In the genomic region with DNA sequence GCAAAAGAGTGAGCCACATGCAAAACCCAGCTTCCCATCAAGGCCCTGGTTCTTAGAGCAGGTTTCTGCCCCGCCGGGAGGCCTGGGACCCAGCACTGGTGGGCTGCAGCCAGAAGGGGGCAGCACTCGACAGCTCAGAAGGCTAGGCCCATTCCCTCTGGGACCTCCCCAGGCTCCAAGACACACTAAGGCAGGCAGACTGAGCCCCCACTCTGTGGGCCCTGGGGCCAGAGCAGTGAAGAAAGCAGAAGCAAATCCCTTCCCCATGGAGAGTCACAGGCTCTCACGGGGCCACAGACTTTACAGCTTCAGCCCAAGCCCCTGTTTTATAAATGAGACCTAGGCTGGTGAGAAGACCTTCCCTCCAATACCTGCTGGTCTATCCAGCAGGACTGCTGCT, we compare ENCODE assay signal across 8 cellular contexts.
A peak's percentile ranks its signal among the peaks of the same experiment; 100 is the strongest.
DNase-seq lines count a peak whose midpoint lies in the region; ATAC-seq and TF ChIP-seq lines count a peak whose summit lies in the region.

No MANE protein-coding gene starts in this region.

- no peaks in the 10 kb centered on the region for H4K20me1 ChIP-seq in PC-3 (ENCODE audit: low read length)

- H3K27ac ChIP-seq in PC-3 (ENCODE audit: low read length) (no peak overlapping the region), thyroid gland (peak overlapping the region; percentile 58 to 81 (median 80))

- H3K9me3 ChIP-seq in PC-3 (ENCODE audit: low read length) (no peaks in the 10 kb centered on the region), thyroid gland (no peaks in the 10 kb centered on the region)

- no peak for TF ChIP-seq POLR2A in thyroid gland (IDR thresholded peaks at IDR 0.05)

- intact Hi-C loops in PC-3 (cut with micrococcal nuclease), result loop anchor here (5.0 kb wide), 1 partner anchor 80 kb away; no protein-coding TSS in a partner anchor
- intact Hi-C loops in thyroid gland (cut with DNase I), result loop anchor here (2.0 to 10.0 kb wide), 2 partner anchors 103 to 187 kb away; no protein-coding TSS in a partner anchor

- 51 to 59% methylated on average over 3 to 4 of the region's 4 CpGs for WGBS in thyroid gland, 2 donors

- no peak overlapping the region for H3K4me3 ChIP-seq in PC-3 (ENCODE audit: low read length)
- no peak overlapping the region for H3K4me3 ChIP-seq in fibroblast of villous mesenchyme (ENCODE audit: low read depth, low read length)
- no peak overlapping the region for H3K4me3 ChIP-seq in thyroid gland (replicated peaks in 1 of 3)

- H3K4me1 ChIP-seq in PC-3 (ENCODE audit: insufficient read depth, low read length) (no peaks in the 10 kb centered on the region), thyroid gland (peaks cover 19 to 37% of the 10 kb centered on the region in 2 donors)

- CTCF ChIA-PET in PC-3 (lab: Charles Lee), result interaction anchor here (0.6 to 1.7 kb wide), 7 partner anchors 30 to 642 kb away, joined by 3 to 12 read pairs (median 3); no protein-coding TSS in a partner anchor

- H3K36me3 ChIP-seq in PC-3 (ENCODE audit: low read depth, low read length), result no peaks in the 10 kb centered on the region; the same call in 1 of the 2 replicates
- no peaks in the 10 kb centered on the region for H3K36me3 ChIP-seq in thyroid gland

- H3K4me2 ChIP-seq in PC-3 (ENCODE audit: low read length), result no peak overlapping the region

- peak; percentile 66 for DNase-seq in Daoy (ENCODE audit: low read depth)
- DNase-seq in HPDE6-E6E7 (ENCODE audit: extremely low spot score), result peak; percentile 58
- DNase-seq in PC-3, result peak; percentile 73
- peak; percentile 81 to 82 for DNase-seq in activated T-cell treated with anti-CD3 and anti-CD28 coated beads, Interleukin-2, amount 50 U/mL, for 48 hours
- DNase-seq in fibroblast of villous mesenchyme (ENCODE audit: low read depth), result peak; percentile 86
- DNase-seq in nucleus accumbens (lab: John Stamatoyannopoulos, UW), result peak in 52 of 56 donors; percentile 5 to 82 (median 48)
- peak; percentile 72 to 83 for DNase-seq in thyroid gland

- ATAC-seq in GM21423 (IDR thresholded peaks at IDR 0.05; ENCODE audit: unreplicated experiment) (peak; percentile 95), PC-3 (peak; percentile 99)

- no peaks in the 10 kb centered on the region for H3F3A ChIP-seq in PC-3 (ENCODE audit: low read length, unreplicated experiment)

- no peaks in the 10 kb centered on the region for H3K27me3 ChIP-seq in PC-3 (ENCODE audit: low read length)
- no peaks in the 10 kb centered on the region for H3K27me3 ChIP-seq in thyroid gland

- no peaks in the 10 kb centered on the region for H3K79me2 ChIP-seq in PC-3 (ENCODE audit: low read length)

- H2AFZ ChIP-seq in PC-3 (ENCODE audit: low read length), result no peak overlapping the region

- POLR2A ChIA-PET in PC-3 (lab: Charles Lee; ENCODE audit: unreplicated experiment), result no interaction called here

- TF ChIP-seq CTCF in PC-3 (conservative IDR thresholded peaks at IDR 0.05; ENCODE audit: low read depth, low read length) (peak; percentile 88), fibroblast of villous mesenchyme (IDR thresholded peaks at IDR 0.05; ENCODE audit: insufficient read depth, low read depth, low read length) (peak; percentile 98), thyroid gland (IDR thresholded peaks at IDR 0.05) (peak; percentile 25 to 81 (median 72))

- no peaks in the 10 kb centered on the region for H3K9me2 ChIP-seq in PC-3 (replicated peaks; ENCODE audit: low read length)

- BruUV-seq in PC-3 (replicated peaks; lab: Mats Ljungman, UMichigan), result no TSS peak

- H3K9ac ChIP-seq in PC-3 (ENCODE audit: low read length), result no peak overlapping the region
